In the genomic region with DNA sequence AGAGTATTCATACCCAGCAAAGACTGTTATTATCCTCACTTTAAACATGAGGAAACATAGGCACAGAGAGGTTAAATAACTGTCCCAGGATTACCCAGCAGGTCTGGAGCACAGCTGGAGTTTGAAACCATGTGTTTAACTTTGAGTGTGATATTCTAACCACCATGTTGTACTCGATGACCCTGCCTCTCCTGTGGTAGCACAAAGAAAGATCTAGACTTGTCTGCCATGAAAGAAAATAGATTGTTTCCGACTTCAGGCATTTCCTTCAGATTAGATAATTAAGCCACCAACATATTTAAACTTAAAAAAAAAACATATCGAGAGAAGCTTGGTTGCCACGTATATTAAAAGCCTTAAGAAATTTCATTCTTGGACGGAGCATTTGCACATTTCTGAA, we compare ENCODE assay signal across 28 cellular contexts.
"Had no signal": no experiment of that assay in that cellular context is flagged by ENCODE, and none has a peak within 500 bp of the region (broad histone marks: within the 10 kb centered on the region; RNA-seq: fewer than 3 reads in every experiment).

No MANE protein-coding gene starts in this region.

- DNase-seq: hypothalamus; immature natural killer cell; kidney; left colon; left lung; lower lobe of right lung; mammary epithelial cell; mesenchymal stem cell; naive thymus-derived CD8-positive, alpha-beta T cell; nucleus accumbens; pancreas; posterior cingulate gyrus; retina; right cardiac atrium; stimulated activated CD4-positive, alpha-beta T cell treated with anti-CD3 and anti-CD28 coated beads, Interleukin-12 subunit alpha, Interleukin-12 subunit beta, amount 100 ng/mL, for 4 hours; stimulated activated CD4-positive, alpha-beta T cell treated with anti-CD3 and anti-CD28 coated beads, Interleukin-4, amount 100 ng/mL, for 24 hours; stimulated activated naive CD4-positive, alpha-beta T cell; tibial artery; trophoblast cell; upper lobe of right lung had no signal

- H3K36me3 ChIP-seq: left lung, lower lobe of right lung, pancreas, prostate gland, suprapubic skin, thoracic aorta, tibial artery, upper lobe of right lung had no signal

- H3K4me1 ChIP-seq: left lung, lower lobe of right lung, pancreas, prostate gland, suprapubic skin, tibial artery, upper lobe of right lung had no signal

- H3K9me3 ChIP-seq: pancreas, prostate gland, suprapubic skin, thoracic aorta, tibial artery had no signal

- H3K4me3 ChIP-seq: left lung, lower lobe of right lung, pancreas, prostate gland, skin epidermis, suprapubic skin, thoracic aorta, tibial artery, upper lobe of right lung had no signal

- H3K27me3 ChIP-seq: left lung, suprapubic skin, tibial artery, upper lobe of right lung had no signal

- FAIRE-seq: islet of Langerhans, kidney, pancreas, urothelium cell line had no signal

- H3K27ac ChIP-seq: left lung, lower lobe of right lung, pancreas, prostate gland, skin epidermis, suprapubic skin, thoracic aorta, tibial artery, upper lobe of right lung had no signal

- ATAC-seq: left colon; left lung; lower lobe of right lung; naive thymus-derived CD8-positive, alpha-beta T cell; pancreas; right cardiac atrium; sciatic nerve; stimulated activated effector memory CD8-positive, alpha-beta T cell treated with anti-CD3 and anti-CD28 coated beads, Interleukin-12 subunit alpha, Interleukin-12 subunit beta, amount 100 ng/mL, for 72 hours; upper lobe of right lung had no signal
